In the genomic region with DNA sequence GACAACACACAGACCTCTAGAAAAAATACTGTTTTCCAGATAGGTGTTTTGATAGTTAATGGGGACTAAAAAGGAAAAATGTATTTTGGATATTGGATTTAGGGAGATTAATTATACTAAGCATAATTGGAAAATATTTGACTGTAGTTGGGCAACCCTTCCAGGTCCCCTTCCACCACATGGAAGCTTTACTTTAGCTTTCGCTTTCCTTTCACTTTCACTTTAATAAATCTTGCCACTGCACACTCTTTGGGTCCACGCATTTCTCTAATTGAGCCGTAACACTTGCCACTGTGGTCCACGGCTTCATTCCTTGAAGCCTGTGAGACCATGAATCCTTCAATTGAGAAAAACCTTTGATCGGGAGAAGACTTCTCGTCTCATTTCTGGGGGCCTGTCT, we compare ENCODE assay signal across 15 cellular contexts. TPM values are rescaled to one million over a fixed set of nuclear protein-coding genes. Genes with fewer than 3 reads are reported as not detected.
DNase-seq lines count a peak whose midpoint lies in the region; ATAC-seq, FAIRE-seq and TF ChIP-seq lines count a peak whose summit lies in the region.
"Had no signal": no experiment of that assay in that cellular context is flagged by ENCODE, and none has a peak within 500 bp of the region (broad histone marks: within the 10 kb centered on the region; RNA-seq: fewer than 3 reads in every experiment).

No MANE protein-coding gene starts in this region.

- intact Hi-C loops in K562 (cut with micrococcal nuclease) = no loop called here

- CTCF ChIA-PET in K562 (lab: Yijun Ruan, JAX; ENCODE audit: low intra/inter-chr PET ratio) = no interaction called here

- FAIRE-seq in K562 (lab: Jason Lieb, UNC) = no peak

- no peaks in the 10 kb centered on the region for H3K9me1 ChIP-seq in K562 (ENCODE audit: control insufficient read depth, insufficient read depth, low read length)

- H3K9me3 ChIP-seq in DND-41 (ENCODE audit: insufficient read depth, low read length, severe bottlenecking) = no peaks in the 10 kb centered on the region
- no peaks in the 10 kb centered on the region for H3K9me3 ChIP-seq in Loucy (ENCODE audit: insufficient read depth, low read depth, low read length)
- H3K9me3 ChIP-seq in K562 (replicated peaks; ENCODE audit: control insufficient read depth, insufficient read depth, low read depth, low read length) = no peaks in the 10 kb centered on the region
- no peaks in the 10 kb centered on the region for H3K9me3 ChIP-seq in skeletal muscle satellite cell (replicated peaks; ENCODE audit: low read length)
- no peaks in the 10 kb centered on the region for H3K9me3 ChIP-seq in upper lobe of left lung

- H3K4me2 ChIP-seq in DND-41 (ENCODE audit: insufficient read depth, low read length) = peak overlapping the region; percentile 32
- peak overlapping the region; percentile 59 for H3K4me2 ChIP-seq in Loucy (ENCODE audit: low read depth, low read length, poor library complexity, severe bottlenecking)
- H3K4me2 ChIP-seq in K562 (ENCODE audit: insufficient read depth, low read length) = peak overlapping the region; percentile 62
- H3K4me2 ChIP-seq in skeletal muscle satellite cell (ENCODE audit: low read length) = peak overlapping the region; percentile 62
- H3K4me2 ChIP-seq: GM23338 had no signal

- peak overlapping the region; percentile 48 for H2AFZ ChIP-seq in DND-41 (ENCODE audit: low read depth, low read length)
- peak overlapping the region; percentile 93 for H2AFZ ChIP-seq in Loucy (ENCODE audit: low read length)
- H2AFZ ChIP-seq in K562 (ENCODE audit: low read depth, low read length) = peak overlapping the region; percentile 38; the same call in 1 of the 2 replicates
- H2AFZ ChIP-seq: GM23338 had no signal

- peaks cover 2% of the 10 kb centered on the region for H3K27me3 Mint-ChIP-seq in mesothelial cell of epicardium (ENCODE audit: low read depth)

- peak; percentile 79 for ATAC-seq in DND-41 (ENCODE audit: insufficient read depth, low read depth)
- ATAC-seq in K562 = peak; percentile 35; the same call in 1 of the 3 replicates
- no peak for ATAC-seq in esophagus mucosa
- ATAC-seq in upper lobe of left lung (ENCODE audit: low FRiP score in 2 of 2) = no peak
- ATAC-seq: GM23338, Right ventricle myocardium inferior had no signal

- H3K27ac Mint-ChIP-seq in mesothelial cell of epicardium = no peak overlapping the region
- H3K27ac Mint-ChIP-seq: GM23338 had no signal

- TF ChIP-seq POLR2A in K562 (conservative IDR thresholded peaks at IDR 0.05) = no peak
- no peak for TF ChIP-seq POLR2A in upper lobe of left lung (IDR thresholded peaks at IDR 0.05)

- H3K9me2 ChIP-seq in Loucy (replicated peaks; ENCODE audit: low read depth, low read length) = no peaks in the 10 kb centered on the region

- H3K79me2 ChIP-seq in DND-41 (ENCODE audit: insufficient read depth, low read length) (no peaks in the 10 kb centered on the region), Loucy (ENCODE audit: insufficient read depth, low read length) (no peaks in the 10 kb centered on the region), K562 (ENCODE audit: control insufficient read depth, insufficient read depth, low read length) (no peaks in the 10 kb centered on the region)

- peak; percentile 10 for DNase-seq in DND-41
- no peak for DNase-seq in K562 (ENCODE audit: extremely low read depth in 1 of 4, low spot score in 3 of 4)
- DNase-seq in mesothelial cell of epicardium (ENCODE audit: low spot score in 2 of 2, unreplicated experiment in 2 of 2) = no peak
- DNase-seq in upper lobe of left lung = no peak
- DNase-seq: KG1, NCI-H1105 treated with DMSO at 0.1 percent for 48 hours, NCI-H187 treated with DMSO at 0.1 percent for 48 hours, NCI-H446, T-helper 1 cell had no signal

- WGBS in K562 (ENCODE audit: insufficient coverage, low coverage, missing lambda C conversion rate) = 2% methylated on average over 6 of the region's 6 CpGs
- WGBS in upper lobe of left lung, 2 donors = 91 to 98% methylated on average over 6 of the region's 6 CpGs

- H3K9ac ChIP-seq in DND-41 (ENCODE audit: low read depth, low read length) (no peak overlapping the region), Loucy (ENCODE audit: low read depth, low read length, poor library complexity, severe bottlenecking) (no peak overlapping the region), K562 (ENCODE audit: insufficient read depth in 1 of 2, low read depth in 2 of 2, low read length in 2 of 2) (no peak overlapping the region; a peak in 1 of 4 replicates), skeletal muscle satellite cell (ENCODE audit: low read depth, low read length) (no peak overlapping the region)

- H3K4me1 ChIP-seq in DND-41 (ENCODE audit: insufficient read depth, low read length) (peaks cover 9% of the 10 kb centered on the region), Loucy (ENCODE audit: insufficient read depth, low read length, poor library complexity, severe bottlenecking) (no peaks in the 10 kb centered on the region), K562 (replicated peaks in 1 of 2; ENCODE audit: control insufficient read depth in 2 of 2, insufficient read depth in 2 of 2, low read length in 2 of 2) (no peaks in the 10 kb centered on the region), skeletal muscle satellite cell (ENCODE audit: control insufficient read depth, insufficient read depth, low read length) (no peaks in the 10 kb centered on the region), upper lobe of left lung (peaks cover 0 to 8% (median 0%) of the 10 kb centered on the region in 4 donors)

- TF ChIP-seq CTCF in DND-41 (IDR thresholded peaks at IDR 0.05; ENCODE audit: borderline replicate concordance, extremely low read depth, low read length, poor library complexity, severe bottlenecking) = no peak
- TF ChIP-seq CTCF in Loucy (conservative IDR thresholded peaks at IDR 0.05; ENCODE audit: low read length) = no peak
- no peak for TF ChIP-seq CTCF in K562 (IDR thresholded peaks at IDR 0.05 in 2 of 3, conservative IDR thresholded peaks at IDR 0.05 in 1 of 3; ENCODE audit: insufficient read depth in 2 of 3, low read depth in 1 of 3, low read length in 3 of 3)
- no peak for TF ChIP-seq CTCF in mesothelial cell of epicardium (IDR thresholded peaks at IDR 0.05; ENCODE audit: unreplicated experiment)
- no peak for TF ChIP-seq CTCF in upper lobe of left lung (IDR thresholded peaks at IDR 0.05)

- no peaks in the 10 kb centered on the region for H4K20me1 ChIP-seq in DND-41 (ENCODE audit: insufficient read depth, low read length)
- H4K20me1 ChIP-seq in Loucy (ENCODE audit: insufficient read depth, low read length, poor library complexity, severe bottlenecking) = no peaks in the 10 kb centered on the region
- no peaks in the 10 kb centered on the region for H4K20me1 ChIP-seq in K562 (replicated peaks; ENCODE audit: control insufficient read depth, insufficient read depth, low read length)

- no peaks in the 10 kb centered on the region for H3K27me3 ChIP-seq in DND-41 (ENCODE audit: insufficient read depth, low read length, poor library complexity)
- no peaks in the 10 kb centered on the region for H3K27me3 ChIP-seq in Loucy (ENCODE audit: insufficient read depth, low read length, poor library complexity, severe bottlenecking)
- H3K27me3 ChIP-seq in K562 (ENCODE audit: control insufficient read depth in 2 of 2, insufficient read depth in 2 of 2, low read length in 2 of 2) = peaks cover 22% of the 10 kb centered on the region in 2 experiments; a peak in 4 of 5 replicates
- H3K27me3 ChIP-seq in skeletal muscle satellite cell (ENCODE audit: control insufficient read depth, insufficient read depth, low read length) = no peaks in the 10 kb centered on the region
- no peaks in the 10 kb centered on the region for H3K27me3 ChIP-seq in upper lobe of left lung

- no peaks in the 10 kb centered on the region for H3F3A ChIP-seq in Loucy (ENCODE audit: low read depth)

- H3K36me3 ChIP-seq in DND-41 (ENCODE audit: insufficient read depth, low read length) (no peaks in the 10 kb centered on the region), Loucy (ENCODE audit: insufficient read depth, low read length) (no peaks in the 10 kb centered on the region), K562 (ENCODE audit: control insufficient read depth, insufficient read depth, low read length) (no peaks in the 10 kb centered on the region), skeletal muscle satellite cell (ENCODE audit: insufficient read depth, low read length) (no peaks in the 10 kb centered on the region), upper lobe of left lung (no peaks in the 10 kb centered on the region)

- TF ChIP-seq RAD21 in K562 (CRISPR knock-in tag; conservative IDR thresholded peaks at IDR 0.05 in 1 of 2, IDR thresholded peaks at IDR 0.05 in 1 of 2) = no peak

- H3K9me3 Mint-ChIP-seq in mesothelial cell of epicardium = no peaks in the 10 kb centered on the region
- H3K9me3 Mint-ChIP-seq: GM23338 had no signal

- peaks cover 8% of the 10 kb centered on the region for H3K4me1 Mint-ChIP-seq in mesothelial cell of epicardium

- TF ChIP-seq EP300 in K562 (IDR thresholded peaks at IDR 0.05; ENCODE audit: low read length) (no peak), upper lobe of left lung (IDR thresholded peaks at IDR 0.05) (no peak)

- POLR2A ChIA-PET in K562 (lab: Yijun Ruan, JAX) = interaction anchor here (0.6 kb wide), 1 partner anchor 637 kb away, joined by 3 read pairs; no protein-coding TSS in a partner anchor

- no TSS peak for BruUV-seq in K562 (replicated peaks; lab: Mats Ljungman, UMichigan)

- no peaks in the 10 kb centered on the region for H3K36me3 Mint-ChIP-seq in mesothelial cell of epicardium

- no peak overlapping the region for H3K4me3 Mint-ChIP-seq in mesothelial cell of epicardium
- H3K4me3 Mint-ChIP-seq: GM23338 had no signal

- H3K27ac ChIP-seq in DND-41 (ENCODE audit: low read length) = no peak overlapping the region
- no peak overlapping the region for H3K27ac ChIP-seq in K562 (ENCODE audit: extremely low read depth, low read depth, low read length)
- H3K27ac ChIP-seq in upper lobe of left lung = no peak overlapping the region
- H3K27ac ChIP-seq: SK-N-MC had no signal

- H3K4me3 ChIP-seq in DND-41 (ENCODE audit: low read depth in 1 of 2, low read length in 2 of 2) = no peak overlapping the region
- peak overlapping the region; percentile 28 for H3K4me3 ChIP-seq in Loucy (ENCODE audit: low read length, poor library complexity, severe bottlenecking)
- H3K4me3 ChIP-seq in K562 = peak overlapping the region; percentile 20; the same call in 1 of the 2 replicates
- H3K4me3 ChIP-seq in skeletal muscle satellite cell (ENCODE audit: low read length) = peak overlapping the region; percentile 49
- H3K4me3 ChIP-seq in upper lobe of left lung = no peak overlapping the region
- H3K4me3 ChIP-seq: GM23338, SK-N-MC had no signal

- in situ Hi-C loops in K562 (cut with MboI) = no loop called here

RNA-seq across cellular contexts. Expression of a gene that starts 15.5 kb away (rescaled TPM):
- total RNA-seq in K562 (2011; cell fraction: chromatin; rRNA removed; ENCODE audit: low replicate concordance) = 0.12 and 0.32 TPM in 2 replicates
- total RNA-seq in K562 (2011; cell fraction: nucleolus; rRNA removed) = 0.13 and 0.33 TPM in 2 replicates
- total RNA-seq in K562 (2011; cell fraction: nucleoplasm; rRNA removed) = 0.22 TPM in 1 of 2 replicates, not detected in the other
- 0.05 and 0.33 TPM in 2 replicates for total RNA-seq in K562 (2014; rRNA removed)
- total RNA-seq in K562 (2014; rRNA removed; fragmentation: Illumina TruSeq; extraction: Trizol) = 0.19 and 0.22 TPM in 2 replicates
- total RNA-seq in K562 (2015; rRNA removed; fragmentation: Illumina TruSeq; extraction: Trizol) = 0.19 and 0.33 TPM in 2 replicates
- total RNA-seq in K562 (2021) = 0.18 and 0.31 TPM in 2 replicates
- polyA plus RNA-seq in K562 (2011; rRNA removed) = 0.21 and 0.23 TPM in 2 replicates
- 0.09 and 0.10 TPM in 2 replicates for polyA plus RNA-seq in K562 (2011; cell fraction: cytosol; rRNA removed)
- 0.31 and 0.36 TPM in 2 replicates for polyA plus RNA-seq in K562 (2011; cell fraction: nucleus; rRNA removed)
- 0.17 and 0.65 TPM in 2 replicates for polyA plus RNA-seq in K562 (2012)
- polyA plus RNA-seq in K562 (2014; fragmentation: Illumina TruSeq; extraction: Trizol) = 0.21 and 0.22 TPM in 2 replicates
- under 1 TPM; 0.07 to 0.10 TPM for polyA plus RNA-seq in K562 (2014; fragmentation: Nextera tagmentation; extraction: Ambion mirVana)
- 0.05 and 0.77 TPM in 2 replicates for polyA plus RNA-seq in K562 (2014; rRNA removed)
- 0.21 and 0.42 TPM in 2 replicates for polyA minus RNA-seq in K562 (2011; rRNA and poly(A)+ RNA removed)
- not detected in 2 replicates for polyA minus RNA-seq in K562 (2011; cell fraction: cytosol; rRNA and poly(A)+ RNA removed)
- polyA minus RNA-seq in K562 (2011; cell fraction: nucleus; rRNA and poly(A)+ RNA removed) = 0.22 and 0.40 TPM in 2 replicates
- total RNA-seq in skeletal muscle satellite cell (2012; rRNA removed) = under 0.01 and 0.44 TPM in 2 replicates
- total RNA-seq in mesothelial cell of epicardium = 0.38 to 0.52 TPM (median 0.49 TPM) in 3 replicates
- 0.56 TPM for total RNA-seq in esophagus mucosa
- total RNA-seq in upper lobe of left lung = 10 to 100 TPM; 21.3 to 84.2 (median 46.5) TPM

RNA-seq across cellular contexts. Expression of a gene that starts 18.6 kb away (rescaled TPM):
- total RNA-seq in K562 (2011; cell fraction: chromatin; rRNA removed; ENCODE audit: low replicate concordance) = not detected in 2 replicates
- not detected in 2 replicates for total RNA-seq in K562 (2011; cell fraction: nucleolus; rRNA removed)
- total RNA-seq in K562 (2011; cell fraction: nucleoplasm; rRNA removed) = not detected in 2 replicates
- total RNA-seq in K562 (2014; rRNA removed) (0.16 TPM in 1 of 2 replicates, not detected in the other), K562 (2014; rRNA removed; fragmentation: Illumina TruSeq; extraction: Trizol) (0.35 TPM in 1 of 2 replicates, not detected in the other), K562 (2015; rRNA removed; fragmentation: Illumina TruSeq; extraction: Trizol) (0.18 TPM in 1 of 2 replicates, not detected in the other), K562 (2021) (0.44 and 1.6 TPM in 2 replicates), mesothelial cell of epicardium (not detected in 3 replicates), esophagus mucosa (not detected), upper lobe of left lung (1 to 10 TPM in 2 of 6 donors, under 1 TPM in 2, not detected in 2; 0.52 to 8.4 (median 1.0) TPM)
- polyA plus RNA-seq in K562 (2011; rRNA removed) (0.03 and 0.50 TPM in 2 replicates), K562 (2014; fragmentation: Illumina TruSeq; extraction: Trizol) (0.16 and 0.43 TPM in 2 replicates), K562 (2014; fragmentation: Nextera tagmentation; extraction: Ambion mirVana) (under 1 TPM; 0.55 to 0.63 TPM), K562 (2014; rRNA removed) (not detected in 2 replicates)
- not detected in 2 replicates for polyA plus RNA-seq in K562 (2011; cell fraction: cytosol; rRNA removed)
- polyA plus RNA-seq in K562 (2011; cell fraction: nucleus; rRNA removed) = 0.27 TPM in 1 of 2 replicates, not detected in the other
- 0.21 and 1.1 TPM in 2 replicates for polyA plus RNA-seq in K562 (2012)
- not detected in 2 replicates for polyA minus RNA-seq in K562 (2011; rRNA and poly(A)+ RNA removed)
- polyA minus RNA-seq in K562 (2011; cell fraction: cytosol; rRNA and poly(A)+ RNA removed) = not detected in 2 replicates
- 0.40 TPM in 1 of 2 replicates, not detected in the other for polyA minus RNA-seq in K562 (2011; cell fraction: nucleus; rRNA and poly(A)+ RNA removed)
- 8.5 and 9.9 TPM in 2 replicates for total RNA-seq in skeletal muscle satellite cell (2012; rRNA removed)
- total RNA-seq: GM23338 had no signal

Comparison
In these comparisons a context has a peak if more than half of its experiments do, and no peak if none do; other contexts are left out.
1. ATAC-seq: peak in DND-41 (single experiment) and K562 (single experiment); none in esophagus mucosa (single experiment) and upper lobe of left lung (0 of 2).
2. H2AFZ ChIP-seq: peak in every context shown above with its lines; median percentile 93 in Loucy; 48 in DND-41; 38 in K562.
3. H3K4me3 ChIP-seq: peak in Loucy (single experiment), K562 (single experiment) and skeletal muscle satellite cell (single experiment); none in DND-41 (0 of 2) and upper lobe of left lung (0 of 4).
4. RNA of a gene that starts 15.5 kb away (total RNA-seq): 21.3 to 84.2 TPM in upper lobe of left lung; 0.56 TPM in esophagus mucosa (single experiment), 0.38 to 0.52 TPM in mesothelial cell of epicardium and 0.05 to 0.33 TPM in K562; every median in the first group is over 10 times any median in the second.
5. Peak in every context shown above with its lines, with median percentiles within 50 percentile points of each other: H3K4me2 ChIP-seq.